ENCODE assay signal across 12 cellular contexts in genomic region chr13:78827471-78827870, GRCh38.
"Had no signal": no experiment of that assay in that cellular context is flagged by ENCODE, and none has a peak within 500 bp of the region (broad histone marks: within the 10 kb centered on the region; RNA-seq: fewer than 3 reads in every experiment).

No MANE protein-coding gene starts in this region.

- H3K4me1 ChIP-seq: pancreas had no signal

- H3K9me3 ChIP-seq: pancreas had no signal

- H3K36me3 ChIP-seq: cardiac muscle cell, pancreas had no signal

- FAIRE-seq: pancreas had no signal

- DNase-seq: activated B cell treated with CpG ODN at 0.5 μM for 24 hours; activated CD4-positive, alpha-beta T cell treated with anti-CD3 and anti-CD28 coated beads, Interleukin-2, amount 10 ng/mL, durations not matched to agents 24 days and 14 days; activated naive CD4-positive, alpha-beta T cell treated with Interleukin-2 at 50 U/mL for 16 hours; cortex of kidney; effector memory CD8-positive, alpha-beta T cell; erythroblast; kidney glomerular epithelial cell; pancreas; stimulated activated CD4-positive, alpha-beta T cell treated with anti-CD3 and anti-CD28 coated beads, Interleukin-2, amount 100 ng/mL, for 48 hours; stimulated activated naive CD4-positive, alpha-beta T cell treated with Interleukin-2 at 50 U/mL for 16 hours had no signal

- H3K27ac ChIP-seq: cardiac muscle cell, hepatocyte, pancreas had no signal

- H2AFZ ChIP-seq: hepatocyte had no signal

- H3K4me2 ChIP-seq: hepatocyte had no signal

- H3K79me2 ChIP-seq: hepatocyte had no signal

- H3K27me3 ChIP-seq: cardiac muscle cell, hepatocyte, pancreas had no signal

- ATAC-seq: effector memory CD8-positive, alpha-beta T cell; pancreas had no signal

- H3K4me3 ChIP-seq: cardiac muscle cell, hepatocyte, pancreas had no signal
